ENCODE assay signal across 22 cellular contexts in genomic region chr5:59713488-59713844, GRCh38.
"Had no signal": no experiment of that assay in that cellular context is flagged by ENCODE, and none has a peak within 500 bp of the region (broad histone marks: within the 10 kb centered on the region; RNA-seq: fewer than 3 reads in every experiment).

No MANE protein-coding gene starts in this region.

- H3K27me3 ChIP-seq: esophagus squamous epithelium, neutrophil, right atrium auricular region, stomach, thyroid gland, vagina had no signal

- H3K4me3 ChIP-seq: coronary artery, esophagus squamous epithelium, lower lobe of right lung, mucosa of descending colon, right atrium auricular region, stomach, thyroid gland, vagina had no signal

- H3K27ac ChIP-seq: coronary artery, esophagus squamous epithelium, lower lobe of right lung, neutrophil, parathyroid adenoma, right atrium auricular region, stomach, thyroid gland, vagina had no signal

- H3K4me1 ChIP-seq: parathyroid adenoma, right atrium auricular region, thyroid gland, vagina had no signal

- H3K36me3 ChIP-seq: esophagus squamous epithelium, lower lobe of right lung, neutrophil, right atrium auricular region, stomach, thyroid gland, vagina had no signal

- ATAC-seq: effector memory CD8-positive, alpha-beta T cell; left ventricle myocardium superior; lower lobe of right lung; mucosa of descending colon; sciatic nerve; stimulated activated effector memory CD8-positive, alpha-beta T cell treated with anti-CD3 and anti-CD28 coated beads, Interleukin-12 subunit alpha, Interleukin-12 subunit beta, amount 100 ng/mL, for 72 hours had no signal

- DNase-seq: dermis blood vessel endothelial cell; effector memory CD8-positive, alpha-beta T cell; esophagus squamous epithelium; foreskin melanocyte; hypothalamus; left ventricle myocardium superior; lower lobe of right lung; mucosa of descending colon; naive B cell; stimulated activated CD4-positive, alpha-beta T cell treated with anti-CD3 and anti-CD28 coated beads, Interleukin-2, amount 100 ng/mL, for 24 hours; stimulated activated CD4-positive, alpha-beta T cell treated with anti-CD3 and anti-CD28 coated beads, Interleukin-4, amount 100 ng/mL, for 24 hours; stimulated activated naive CD4-positive, alpha-beta T cell treated with Interleukin-2 at 50 U/mL for 16 hours; stomach; thyroid gland; trophoblast cell had no signal

- H3K9me3 ChIP-seq: lower lobe of right lung, neutrophil, right atrium auricular region, thyroid gland had no signal
